Comparison of ENCODE assay signal across 22 cellular contexts in genomic region chr1:17523487-17524029, GRCh38. TPM values are rescaled to one million over a fixed set of nuclear protein-coding genes. Genes with fewer than 3 reads are reported as not detected.
DNase-seq lines count a peak whose midpoint lies in the region; TF ChIP-seq lines count a peak whose summit lies in the region.
"Had no signal": no experiment of that assay in that cellular context is flagged by ENCODE, and none has a peak within 500 bp of the region (broad histone marks: within the 10 kb centered on the region; RNA-seq: fewer than 3 reads in every experiment).

No MANE protein-coding gene starts in this region.

- WGBS in adrenal gland, 4 donors = 44 to 54% (median 46%) methylated on average over 2 of the region's 2 CpGs
- WGBS in spleen, 5 donors = 68 to 85% (median 81%) methylated on average over 2 of the region's 2 CpGs
- WGBS in testis, 2 donors = 86 to 88% methylated on average over 2 of the region's 2 CpGs

- no peak for TF ChIP-seq CTCF in adrenal gland (IDR thresholded peaks at IDR 0.05)
- no peak for TF ChIP-seq CTCF in osteoblast (IDR thresholded peaks at IDR 0.05; ENCODE audit: extremely low read depth, low read depth, low read length)
- TF ChIP-seq CTCF in spleen (IDR thresholded peaks at IDR 0.05 in 8 of 11, conservative IDR thresholded peaks at IDR 0.05 in 3 of 11) = no peak
- TF ChIP-seq CTCF in testis (IDR thresholded peaks at IDR 0.05) = no peak

- no peak overlapping the region for H3K4me2 ChIP-seq in osteoblast (ENCODE audit: insufficient read depth, low read length)
- H3K4me2 ChIP-seq: PC-9, SK-N-SH had no signal

- intact Hi-C loops in adrenal gland (cut with DNase I) (no loop called here), spleen (cut with DNase I; ENCODE audit: low total_unique reads) (no loop called here), testis (cut with DNase I; ENCODE audit: low total_unique reads) (no loop called here)

- H3K9me3 ChIP-seq in adrenal gland (replicated peaks in 1 of 3) = no peaks in the 10 kb centered on the region
- H3K9me3 ChIP-seq in osteoblast (ENCODE audit: low read depth, low read length) = no peaks in the 10 kb centered on the region
- no peaks in the 10 kb centered on the region for H3K9me3 ChIP-seq in spleen
- no peaks in the 10 kb centered on the region for H3K9me3 ChIP-seq in effector memory CD4-positive, alpha-beta T cell (ENCODE audit: control insufficient read depth, low read length)
- no peaks in the 10 kb centered on the region for H3K9me3 ChIP-seq in testis
- H3K9me3 ChIP-seq: SK-N-SH had no signal

- H3K36me3 ChIP-seq in adrenal gland (replicated peaks in 1 of 2) (no peaks in the 10 kb centered on the region), osteoblast (ENCODE audit: insufficient read depth, low read length) (no peaks in the 10 kb centered on the region), spleen (no peaks in the 10 kb centered on the region), testis (ENCODE audit: low read depth, missing control alignments) (no peaks in the 10 kb centered on the region)
- H3K36me3 ChIP-seq in effector memory CD4-positive, alpha-beta T cell (ENCODE audit: control insufficient read depth, insufficient read depth, low read length) = no peaks in the 10 kb centered on the region

- H2AFZ ChIP-seq in osteoblast (ENCODE audit: low read length) = no peak overlapping the region
- H2AFZ ChIP-seq: PC-9 had no signal

- H3K4me3 ChIP-seq in adrenal gland = no peak overlapping the region
- H3K4me3 ChIP-seq in osteoblast (ENCODE audit: insufficient read depth, low read length) = no peak overlapping the region
- no peak overlapping the region for H3K4me3 ChIP-seq in spleen
- no peak overlapping the region for H3K4me3 ChIP-seq in effector memory CD4-positive, alpha-beta T cell (ENCODE audit: insufficient read depth, low read depth, low read length, poor library complexity, severe bottlenecking)
- no peak overlapping the region for H3K4me3 ChIP-seq in testis
- H3K4me3 ChIP-seq: GM12878, K562, PC-9 had no signal

- H4K20me1 ChIP-seq in osteoblast (ENCODE audit: insufficient read depth, low read length) = no peaks in the 10 kb centered on the region

- H3K79me2 ChIP-seq in osteoblast (ENCODE audit: insufficient read depth, low read length) = no peaks in the 10 kb centered on the region

- DNase-seq in EH (ENCODE audit: low read depth) (peak; percentile 24), adrenal gland (peak in 4 of 7 donors; percentile 34 to 49 (median 43)), left kidney (ENCODE audit: low read depth, low spot score) (peak; percentile 65), osteoblast (ENCODE audit: insufficient read length, low spot score, missing footprints) (peak; percentile 90), spleen (no peak), NCI-H526 treated with DMSO at 0.1 percent for 48 hours (lab: John Stamatoyannopoulos, UW) (no peak), testis (no peak)
- DNase-seq in effector memory CD4-positive, alpha-beta T cell = no peak
- DNase-seq: CD4-positive, CD25-positive, alpha-beta regulatory T cell; DMS79; NCI-H1092; NCI-H1436; NCI-H1930; NCI-H2227 treated with DMSO at 0.1 percent for 48 hours; NCI-H510A; NCI-H748 treated with DMSO at 0.1 percent for 48 hours; PC-9; SIG-M5; SK-N-SH had no signal

- H3K4me1 ChIP-seq in adrenal gland (replicated peaks in 1 of 2) (peaks cover 5 to 9% of the 10 kb centered on the region in 2 donors), osteoblast (ENCODE audit: insufficient read depth, low read length) (peaks cover 11% of the 10 kb centered on the region), spleen (peaks cover 0 to 12% (median 0%) of the 10 kb centered on the region in 6 donors), testis (peaks cover 7% of the 10 kb centered on the region)
- H3K4me1 ChIP-seq in effector memory CD4-positive, alpha-beta T cell (ENCODE audit: control insufficient read depth, insufficient read depth, low read length, poor library complexity, severe bottlenecking) = no peaks in the 10 kb centered on the region

- H3K27me3 ChIP-seq in adrenal gland (no peaks in the 10 kb centered on the region), osteoblast (ENCODE audit: insufficient read depth, low read length) (peaks cover 5% of the 10 kb centered on the region), spleen (replicated peaks in 1 of 7) (peaks cover 0 to 55% (median 0%) of the 10 kb centered on the region in 7 donors), testis (no peaks in the 10 kb centered on the region)
- H3K27me3 ChIP-seq in effector memory CD4-positive, alpha-beta T cell (replicated peaks; ENCODE audit: control insufficient read depth, insufficient read depth, low read length, poor library complexity, severe bottlenecking) = no peaks in the 10 kb centered on the region

- peak overlapping the region in 1 of 5 donors; percentile 46 for H3K27ac ChIP-seq in adrenal gland
- H3K27ac ChIP-seq in osteoblast (ENCODE audit: low read depth, low read length) = no peak overlapping the region
- H3K27ac ChIP-seq in spleen = no peak overlapping the region
- no peak overlapping the region for H3K27ac ChIP-seq in effector memory CD4-positive, alpha-beta T cell (ENCODE audit: insufficient read depth, low read length, poor library complexity, severe bottlenecking)
- H3K27ac ChIP-seq in testis = no peak overlapping the region
- H3K27ac ChIP-seq: PC-9, RWPE1 had no signal

- no peak for TF ChIP-seq POLR2A in adrenal gland (IDR thresholded peaks at IDR 0.05)
- no peak for TF ChIP-seq POLR2A in spleen (IDR thresholded peaks at IDR 0.05)
- no peak for TF ChIP-seq POLR2A in testis (IDR thresholded peaks at IDR 0.05)

RNA-seq across cellular contexts. Expression of gene ARHGEF10L, which starts 15.9 kb away (rescaled TPM):
- 10 to 100 TPM; 18.2 to 53.9 (median 33.6) TPM for total RNA-seq in adrenal gland
- polyA plus RNA-seq in adrenal gland = 10 to 100 TPM in 2 of 3 donors, 1 to 10 TPM in 1; 5.0 to 54.9 (median 28.9) TPM
- 33.3 and 39.1 TPM in 2 replicates for total RNA-seq in osteoblast
- 10 to 100 TPM; 12.4 to 40.9 (median 23.6) TPM for total RNA-seq in spleen
- polyA plus RNA-seq in spleen = 10 to 100 TPM in 2 of 3 donors, 1 to 10 TPM in 1; 10.0 to 24.2 (median 12.5) TPM
- total RNA-seq in testis = 10 to 100 TPM; 18.4 to 20.3 TPM
- 13.5 TPM for polyA plus RNA-seq in testis (ENCODE audit: insufficient read depth, low read depth, low replicate concordance)
- total RNA-seq: CD4-positive, CD25-positive, alpha-beta regulatory T cell had no signal
- polyA plus RNA-seq: CD4-positive, CD25-positive, alpha-beta regulatory T cell; K562 had no signal

Comparison
In these comparisons a context has a peak if more than half of its experiments do, and no peak if none do; other contexts are left out.
1. DNase-seq: peak in EH (single experiment), adrenal gland (4 of 7), left kidney (single experiment) and osteoblast (single experiment); none in spleen (single experiment), NCI-H526 treated with DMSO at 0.1 percent for 48 hours (single experiment), effector memory CD4-positive, alpha-beta T cell (0 of 3) and testis (single experiment).